In the genomic region with DNA sequence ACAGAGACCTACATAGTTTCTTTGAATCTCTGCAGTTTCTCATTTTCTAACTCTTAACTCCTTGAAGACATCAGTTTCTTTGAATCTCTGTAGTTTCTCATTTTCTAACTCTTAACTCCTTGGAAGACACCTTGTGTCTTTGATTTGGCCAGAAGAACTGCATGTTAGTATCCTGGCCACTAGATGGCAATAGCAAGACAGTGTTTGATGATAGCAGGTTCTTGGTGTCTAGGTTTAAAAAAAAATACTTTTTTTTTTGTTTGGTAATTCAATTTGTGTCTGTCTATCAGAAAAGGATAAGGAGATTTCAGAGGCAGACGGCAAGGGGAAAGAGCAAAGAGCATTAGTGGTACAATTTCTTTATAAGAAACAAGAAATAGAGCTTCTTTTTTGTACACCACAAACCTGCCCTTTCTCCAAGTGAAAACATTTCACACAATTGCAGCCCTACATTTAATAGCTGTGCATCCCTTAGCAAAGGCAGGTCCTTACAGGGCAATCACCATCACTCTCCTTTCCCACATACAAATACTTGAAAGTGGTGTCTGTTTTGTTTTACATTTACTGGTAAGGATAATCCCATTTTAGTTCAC, we compare ENCODE assay signal across 8 cellular contexts.
DNase-seq lines count a peak whose midpoint lies in the region; ATAC-seq and TF ChIP-seq lines count a peak whose summit lies in the region.

No MANE protein-coding gene starts in this region.

- WGBS in heart right ventricle, 2 donors: 0 to 2% methylated on average over 1 of the region's 1 CpG

- TF ChIP-seq CTCF in heart right ventricle (IDR thresholded peaks at IDR 0.05): peak; percentile 39 to 84 (median 73)
- TF ChIP-seq CTCF in kidney epithelial cell (IDR thresholded peaks at IDR 0.05; ENCODE audit: insufficient read depth, low read length, poor library complexity, severe bottlenecking): peak; percentile 83
- TF ChIP-seq CTCF in vagina (IDR thresholded peaks at IDR 0.05): peak in 2 of 3 experiments; percentile 31 to 53

- H3K9me3 ChIP-seq in heart right ventricle: no peaks in the 10 kb centered on the region
- H3K9me3 ChIP-seq in vagina: no peaks in the 10 kb centered on the region

- TF ChIP-seq POLR2A in vagina (IDR thresholded peaks at IDR 0.05): no peak

- no peaks in the 10 kb centered on the region for H3K4me1 ChIP-seq in heart right ventricle
- no peaks in the 10 kb centered on the region for H3K4me1 ChIP-seq in vagina

- ATAC-seq in heart right ventricle (no peak), Right ventricle myocardium superior (ENCODE audit: poor library complexity) (no peak), HG02759 (IDR thresholded peaks at IDR 0.05; ENCODE audit: unreplicated experiment) (peak; percentile 79), HG02870 (IDR thresholded peaks at IDR 0.05; ENCODE audit: unreplicated experiment) (no peak)

- no peaks in the 10 kb centered on the region for H3K36me3 ChIP-seq in heart right ventricle
- no peaks in the 10 kb centered on the region for H3K36me3 ChIP-seq in kidney epithelial cell (ENCODE audit: control insufficient read depth, insufficient read depth, low read length)
- no peaks in the 10 kb centered on the region for H3K36me3 ChIP-seq in vagina

- no peak overlapping the region for H3K27ac ChIP-seq in heart right ventricle
- H3K27ac ChIP-seq in vagina: no peak overlapping the region

- H3K4me3 ChIP-seq in heart right ventricle: no peak overlapping the region
- H3K4me3 ChIP-seq in kidney epithelial cell (ENCODE audit: low read depth, low read length): no peak overlapping the region
- no peak overlapping the region for H3K4me3 ChIP-seq in vagina

- DNase-seq in heart right ventricle (no peak), Right ventricle myocardium superior (no peak), NCI-H1694 treated with DMSO at 0.1 percent for 48 hours (lab: John Stamatoyannopoulos, UW) (peak; percentile 55), amniotic stem cell (lab: John Stamatoyannopoulos, UW) (peak; percentile 23), kidney epithelial cell (ENCODE audit: low read depth) (peak; percentile 10), vagina (ENCODE audit: extremely low spot score in 2 of 2) (no peak)

- H3K27me3 ChIP-seq in heart right ventricle (no peaks in the 10 kb centered on the region), kidney epithelial cell (ENCODE audit: control insufficient read depth, insufficient read depth, low read length) (no peaks in the 10 kb centered on the region), vagina (no peaks in the 10 kb centered on the region)

- intact Hi-C loops in heart right ventricle (cut with DNase I) (loop anchor here in 2 of 10 donors (10.0 kb wide), 1 partner anchor 1754 kb away; no protein-coding TSS in a partner anchor), Right ventricle myocardium superior (cut with DNase I) (no loop called here), vagina (cut with DNase I) (no loop called here)

Comparison
In these comparisons a context has a peak if more than half of its experiments do, and no peak if none do; other contexts are left out.
1. DNase-seq: peak in NCI-H1694 treated with DMSO at 0.1 percent for 48 hours (single experiment), amniotic stem cell (single experiment) and kidney epithelial cell (single experiment); none in heart right ventricle (0 of 2), Right ventricle myocardium superior (single experiment) and vagina (0 of 2).
2. Peak in every context shown above with its lines, with median percentiles within 50 percentile points of each other: CTCF ChIP-seq.